Comparison of ENCODE assay signal across 8 cellular contexts in genomic region chr4:56530269-56531148, GRCh38. TPM values are rescaled to one million over a fixed set of nuclear protein-coding genes. Genes with fewer than 3 reads are reported as not detected.
A peak's percentile ranks its signal among the peaks of the same experiment; 100 is the strongest.
DNase-seq lines count a peak whose midpoint lies in the region; ATAC-seq, FAIRE-seq and TF ChIP-seq lines count a peak whose summit lies in the region.

No MANE protein-coding gene starts in this region.

- H3K9me3 ChIP-seq in keratinocyte (ENCODE audit: control insufficient read depth, low read depth, low read length) (no peaks in the 10 kb centered on the region), Karpas-422 (ENCODE audit: low read length) (no peaks in the 10 kb centered on the region)

- H3K4me1 ChIP-seq in keratinocyte (ENCODE audit: control insufficient read depth, extremely low read depth, insufficient read depth, low read length) (peaks cover 7% of the 10 kb centered on the region), Karpas-422 (ENCODE audit: low read length) (no peaks in the 10 kb centered on the region)

- dilution Hi-C loops in keratinocyte (cut with MboI; ENCODE audit: extremely low pct_ligation_motif_present, low sequenced_read_pairs): no loop called here

- no peaks in the 10 kb centered on the region for H3K79me2 ChIP-seq in keratinocyte (ENCODE audit: control insufficient read depth, insufficient read depth, low read length)
- no peaks in the 10 kb centered on the region for H3K79me2 ChIP-seq in Karpas-422 (ENCODE audit: low read length)

- ATAC-seq in GM18508 (IDR thresholded peaks at IDR 0.05; ENCODE audit: insufficient read depth, unreplicated experiment): peak; percentile 58
- peak; percentile 93 for ATAC-seq in HG02938 (IDR thresholded peaks at IDR 0.05; ENCODE audit: unreplicated experiment)

- H3K9me1 ChIP-seq in keratinocyte (ENCODE audit: control insufficient read depth, extremely low read depth, insufficient read depth, low read length): no peaks in the 10 kb centered on the region

- H2AFZ ChIP-seq in keratinocyte (ENCODE audit: control insufficient read depth, low read length) (peak overlapping the region; percentile 75), Karpas-422 (ENCODE audit: low read length) (no peak overlapping the region)

- TF ChIP-seq CTCF in keratinocyte (optimal IDR thresholded peaks at IDR 0.05 in 1 of 3, IDR thresholded peaks at IDR 0.05 in 1 of 3, conservative IDR thresholded peaks at IDR 0.05 in 1 of 3; ENCODE audit: extremely low read depth in 1 of 3, insufficient read depth in 2 of 3, low read length in 3 of 3): no peak

- DNase-seq in NCI-H2107 treated with DMSO at 0.1 percent for 48 hours (lab: John Stamatoyannopoulos, UW; ENCODE audit: unreplicated experiment) (peak; percentile 2), caudate nucleus (lab: John Stamatoyannopoulos, UW) (peak in 59 of 61 donors; percentile 7 to 95 (median 69)), keratinocyte (ENCODE audit: low read depth, low spot score) (no peak), Karpas-422 (no peak)
- peak; percentile 55 to 77 (median 64) for DNase-seq in activated CD4-positive, CD25-positive, alpha-beta regulatory T cell (lab: John Stamatoyannopoulos, UW)
- peak; percentile 70 to 83 for DNase-seq in stimulated activated CD4-positive, alpha-beta T cell treated with anti-CD3 and anti-CD28 coated beads, Interleukin-12 subunit alpha, Interleukin-12 subunit beta, amount 100 ng/mL, for 24 hours (ENCODE audit: low read depth in 2 of 2)

- peak overlapping the region; percentile 41 for H3K27ac ChIP-seq in caudate nucleus (ENCODE audit: low read depth, low read length)
- H3K27ac ChIP-seq in keratinocyte (ENCODE audit: control insufficient read depth, insufficient read depth, low read length): no peak overlapping the region
- no peak overlapping the region for H3K27ac ChIP-seq in Karpas-422 (ENCODE audit: low read length)

- peak overlapping the region; percentile 44 to 77 (median 54) for H3K4me3 ChIP-seq in keratinocyte (ENCODE audit: control insufficient read depth in 2 of 3, extremely low read depth in 1 of 3, insufficient read depth in 2 of 3, low read depth in 1 of 3, low read length in 3 of 3)
- H3K4me3 ChIP-seq in Karpas-422 (ENCODE audit: low read length): no peak overlapping the region

- H4K20me1 ChIP-seq in keratinocyte (ENCODE audit: control insufficient read depth, extremely low read depth, insufficient read depth, low read length): no peaks in the 10 kb centered on the region
- no peaks in the 10 kb centered on the region for H4K20me1 ChIP-seq in Karpas-422 (ENCODE audit: insufficient read depth, low read depth, low read length)

- no peak for FAIRE-seq in keratinocyte (lab: Jason Lieb, UNC)

- H3K9me2 ChIP-seq in Karpas-422 (replicated peaks; ENCODE audit: insufficient read depth, low read length): no peaks in the 10 kb centered on the region

- H3K27me3 ChIP-seq in keratinocyte (ENCODE audit: control insufficient read depth, extremely low read depth, insufficient read depth, low read length) (peaks cover 23% of the 10 kb centered on the region), Karpas-422 (ENCODE audit: low read length) (no peaks in the 10 kb centered on the region)

- H3K4me2 ChIP-seq in keratinocyte (ENCODE audit: control insufficient read depth, extremely low read depth, insufficient read depth, low read depth, low read length) (peak overlapping the region; percentile 87), Karpas-422 (ENCODE audit: low read depth, low read length, poor library complexity, severe bottlenecking) (no peak overlapping the region)

- H3K9ac ChIP-seq in keratinocyte (ENCODE audit: control insufficient read depth, extremely low read depth, insufficient read depth, low read length) (peak overlapping the region; percentile 46), Karpas-422 (ENCODE audit: low read length) (no peak overlapping the region)

- H3K36me3 ChIP-seq in keratinocyte (ENCODE audit: control insufficient read depth in 2 of 2, extremely low read depth in 1 of 2, insufficient read depth in 2 of 2, low read length in 2 of 2) (no peaks in the 10 kb centered on the region), Karpas-422 (ENCODE audit: insufficient read depth, low read length) (no peaks in the 10 kb centered on the region)

RNA-seq across cellular contexts. Expression of gene ARL9, which starts 24.9 kb away (rescaled TPM):
- 0.26 to 0.47 TPM (median 0.39 TPM) in 3 replicates for polyA plus RNA-seq in keratinocyte
- polyA plus RNA-seq in keratinocyte (2011; ENCODE audit: low read depth): not detected
- 0.25 and 0.28 TPM in 2 replicates for polyA plus RNA-seq in keratinocyte (2011; cell fraction: cytosol; rRNA removed)
- 0.28 and 0.40 TPM in 2 replicates for polyA plus RNA-seq in keratinocyte (2011; cell fraction: nucleus; rRNA removed)
- polyA plus RNA-seq in keratinocyte (2012; ENCODE audit: low replicate concordance): 0.24 and 0.30 TPM in 2 replicates
- 0.36 TPM in 1 of 3 replicates, not detected in the others for polyA minus RNA-seq in keratinocyte
- polyA minus RNA-seq in keratinocyte (2011; cell fraction: cytosol; rRNA and poly(A)+ RNA removed): not detected
- polyA minus RNA-seq in keratinocyte (2011; cell fraction: nucleus; rRNA and poly(A)+ RNA removed): not detected in 2 replicates
- total RNA-seq in Karpas-422 (2014; rRNA removed; shearing (Covaris generic); ENCODE audit: low replicate concordance): not detected in 2 replicates

Comparison
In these comparisons a context has a peak if more than half of its experiments do, and no peak if none do; other contexts are left out.
1. DNase-seq: peak in NCI-H2107 treated with DMSO at 0.1 percent for 48 hours (single experiment), activated CD4-positive, CD25-positive, alpha-beta regulatory T cell (4 of 4), caudate nucleus (59 of 61) and stimulated activated CD4-positive, alpha-beta T cell treated with anti-CD3 and anti-CD28 coated beads, Interleukin-12 subunit alpha, Interleukin-12 subunit beta, amount 100 ng/mL, for 24 hours (2 of 2); none in keratinocyte (single experiment) and Karpas-422 (single experiment).